In genomic region chr1:39183503-39184353, GRCh38 we compare ENCODE assay signal across 8 cellular contexts. TPM values are rescaled to one million over a fixed set of nuclear protein-coding genes. Genes with fewer than 3 reads are reported as not detected.
DNase-seq lines count a peak whose midpoint lies in the region; ATAC-seq and TF ChIP-seq lines count a peak whose summit lies in the region.

No MANE protein-coding gene starts in this region.

- peak; percentile 80 for DNase-seq in ELF-1 (ENCODE audit: low read depth, low spot score)
- peak; percentile 82 for DNase-seq in HK-2 (ENCODE audit: unreplicated experiment)
- DNase-seq in OCI-M1 (lab: John Stamatoyannopoulos, UW): peak; percentile 86
- peak; percentile 69 for DNase-seq in activated T-cell treated with anti-CD3 and anti-CD28 coated beads for 1 hour (ENCODE audit: low read depth)
- DNase-seq in fibroblast of lung (ENCODE audit: low read depth in 2 of 2): peak; percentile 50 to 85
- DNase-seq in posterior cingulate gyrus: peak in 6 of 10 donors; percentile 30 to 89 (median 64)
- DNase-seq in ureter (ENCODE audit: low spot score): peak; percentile 77

- TF ChIP-seq CTCF in fibroblast of lung (conservative IDR thresholded peaks at IDR 0.05 in 1 of 2, IDR thresholded peaks at IDR 0.05 in 1 of 2; ENCODE audit: low read depth in 1 of 2, low read length in 2 of 2): peak; percentile 24 to 27

- H3K36me3 ChIP-seq in fibroblast of lung (ENCODE audit: control insufficient read depth, insufficient read depth, low read length): no peaks in the 10 kb centered on the region

- no peak for ATAC-seq in HG02970 (IDR thresholded peaks at IDR 0.05; ENCODE audit: low FRiP score, unreplicated experiment)

- H3K27ac ChIP-seq in fibroblast of lung (ENCODE audit: insufficient read depth, low read length): peak overlapping the region; percentile 34

- no peaks in the 10 kb centered on the region for H3K27me3 ChIP-seq in fibroblast of lung (ENCODE audit: control insufficient read depth, insufficient read depth, low read length)

- peaks cover 73% of the 10 kb centered on the region for H3K79me2 ChIP-seq in fibroblast of lung (ENCODE audit: control insufficient read depth, insufficient read depth, low read length)

- H2AFZ ChIP-seq in fibroblast of lung (ENCODE audit: low read length): no peak overlapping the region

- peaks cover 19% of the 10 kb centered on the region for H3K4me1 ChIP-seq in fibroblast of lung (ENCODE audit: control insufficient read depth, extremely low read depth, insufficient read depth, low read length)

- no peak overlapping the region for H3K4me2 ChIP-seq in fibroblast of lung (ENCODE audit: extremely low read depth, insufficient read depth, low read length)

- no peaks in the 10 kb centered on the region for H4K20me1 ChIP-seq in fibroblast of lung (ENCODE audit: control insufficient read depth, extremely low read depth, insufficient read depth, low read length)

- no peaks in the 10 kb centered on the region for H3K9me3 ChIP-seq in fibroblast of lung (ENCODE audit: control insufficient read depth, insufficient read depth, low read depth, low read length)

- H3K9ac ChIP-seq in fibroblast of lung (ENCODE audit: insufficient read depth, low read length): no peak overlapping the region

- no peak overlapping the region for H3K4me3 ChIP-seq in fibroblast of lung (replicated peaks in 1 of 4; ENCODE audit: control extremely low read depth in 1 of 4, insufficient read depth in 1 of 4, low read depth in 3 of 4, low read length in 4 of 4)

- intact Hi-C loops in posterior cingulate gyrus (cut with DNase I): no loop called here

RNA-seq across cellular contexts. Expression of gene MACF1, which starts 20.8 kb away (rescaled TPM):
- total RNA-seq in fibroblast of lung: 265 and 414 TPM in 2 replicates
- polyA plus RNA-seq in fibroblast of lung: 110 and 178 TPM in 2 replicates
- polyA plus RNA-seq in fibroblast of lung (2012): 116 and 225 TPM in 2 replicates
- 211 and 350 TPM in 2 replicates for polyA minus RNA-seq in fibroblast of lung (ENCODE audit: low replicate concordance)
- 353 TPM for total RNA-seq in ureter
